ENCODE assay signal across 28 cellular contexts in genomic region chr1:29460211-29460610, GRCh38.
"Had no signal": no experiment of that assay in that cellular context is flagged by ENCODE, and none has a peak within 500 bp of the region (broad histone marks: within the 10 kb centered on the region; RNA-seq: fewer than 3 reads in every experiment).

No MANE protein-coding gene starts in this region.

- H3K4me1 ChIP-seq: adrenal gland, body of pancreas, gastroesophageal sphincter, parathyroid adenoma, psoas muscle, upper lobe of right lung had no signal

- H3K9me3 ChIP-seq: adrenal gland, body of pancreas, upper lobe of right lung had no signal

- H3K4me2 ChIP-seq: smooth muscle cell had no signal

- H2AFZ ChIP-seq: parathyroid adenoma had no signal

- H3K27me3 ChIP-seq: adrenal gland, body of pancreas, upper lobe of right lung had no signal

- H3K9ac ChIP-seq: parathyroid adenoma had no signal

- DNase-seq: activated CD4-positive, alpha-beta T cell treated with anti-CD3 and anti-CD28 coated beads for 36 hours; activated CD4-positive, CD25-positive, alpha-beta regulatory T cell; activated CD8-positive, alpha-beta memory T cell treated with anti-CD3 and anti-CD28 coated beads, Interleukin-2, amount 10 ng/mL, durations not matched to agents 7 days and 5 days; activated CD8-positive, alpha-beta T cell treated with anti-CD3 and anti-CD28 coated beads, Interleukin-2, amount 10 ng/mL, durations not matched to agents 7 days and 5 days; activated naive CD4-positive, alpha-beta T cell treated with anti-CD3 and anti-CD28 coated beads for 36 hours; activated naive CD8-positive, alpha-beta T cell treated with anti-CD3 and anti-CD28 coated beads for 36 hours; activated T-cell treated with anti-CD3 and anti-CD28 coated beads for 4 hours; activated T-cell treated with anti-CD3 and anti-CD28 coated beads, Interleukin-2, amount 50 U/mL, for 72 hours; adrenal gland; body of pancreas; cerebellar nuclear complex; dorsolateral prefrontal cortex; effector memory CD8-positive, alpha-beta T cell; hippocampal formation; left cardiac atrium; left ventricle myocardium superior; mucosa of descending colon; nucleus accumbens; psoas muscle; stimulated activated CD4-positive, alpha-beta T cell treated with anti-CD3 and anti-CD28 coated beads, Interleukin-15, amount 100 ng/mL, for 24 hours; stimulated activated CD4-positive, alpha-beta T cell treated with anti-CD3 and anti-CD28 coated beads, Interleukin-2, amount 100 ng/mL, for 24 hours; stimulated activated naive CD4-positive, alpha-beta T cell treated with Interleukin-2 at 50 U/mL for 16 hours; T-helper 1 cell; upper lobe of right lung had no signal

- H3K27ac ChIP-seq: adrenal gland, body of pancreas, coronary artery, dorsolateral prefrontal cortex, gastroesophageal sphincter, parathyroid adenoma, psoas muscle, upper lobe of right lung had no signal

- H3K36me3 ChIP-seq: adrenal gland, gastroesophageal sphincter, upper lobe of right lung had no signal

- ATAC-seq: activated CD4-positive, alpha-beta T cell treated with anti-CD3 and anti-CD28 coated beads for 36 hours; activated CD8-positive, alpha-beta memory T cell treated with anti-CD3 and anti-CD28 coated beads, Interleukin-2, amount 10 ng/mL, durations not matched to agents 7 days and 5 days; activated CD8-positive, alpha-beta T cell treated with anti-CD3 and anti-CD28 coated beads, Interleukin-2, amount 10 ng/mL, durations not matched to agents 7 days and 5 days; activated T-cell treated with anti-CD3 and anti-CD28 coated beads, Interleukin-2, amount 50 U/mL, for 72 hours; body of pancreas; effector memory CD8-positive, alpha-beta T cell; gastroesophageal sphincter; left cardiac atrium; left ventricle myocardium superior; mucosa of descending colon; psoas muscle; upper lobe of right lung had no signal

- H3K4me3 ChIP-seq: adrenal gland, body of pancreas, coronary artery, dorsolateral prefrontal cortex, gastroesophageal sphincter, mucosa of descending colon, psoas muscle, smooth muscle cell, upper lobe of right lung had no signal
